ENCODE assay signal across 16 cellular contexts in the genomic region with DNA sequence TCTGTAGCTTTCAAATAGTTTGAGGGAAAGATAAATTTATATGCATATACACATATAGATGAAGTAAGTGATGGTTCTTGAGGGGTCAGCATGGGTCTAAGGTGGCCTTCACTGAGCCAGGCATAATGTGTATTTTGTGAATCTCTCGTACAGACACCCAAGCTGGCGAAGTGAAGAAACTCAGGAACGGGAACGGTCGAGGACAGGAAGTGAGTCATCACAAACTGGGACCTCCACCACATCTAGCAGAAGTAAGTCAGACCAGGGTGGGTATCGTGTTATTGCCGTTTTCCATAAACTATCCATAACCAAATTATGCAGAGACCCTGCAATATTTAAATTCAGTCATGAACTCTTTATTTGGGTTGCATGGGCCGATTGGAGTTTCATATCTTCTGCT. TPM values are rescaled to one million over a fixed set of nuclear protein-coding genes. Genes with fewer than 3 reads are reported as not detected.
DNase-seq lines count a peak whose midpoint lies in the region; TF ChIP-seq lines count a peak whose summit lies in the region.
"Had no signal": no experiment of that assay in that cellular context is flagged by ENCODE, and none has a peak within 500 bp of the region (broad histone marks: within the 10 kb centered on the region; RNA-seq: fewer than 3 reads in every experiment).

No MANE protein-coding gene starts in this region.

- no peak for DNase-seq in activated naive CD8-positive, alpha-beta T cell treated with anti-CD3 and anti-CD28 coated beads for 36 hours
- DNase-seq in activated CD4-positive, alpha-beta memory T cell treated with anti-CD3 and anti-CD28 coated beads, Interleukin-2, amount 10 ng/mL, durations not matched to agents 7 days and 5 days, result no peak
- DNase-seq in endothelial cell (ENCODE audit: low spot score), result no peak
- DNase-seq in substantia nigra (lab: John Stamatoyannopoulos, UW), result no peak
- no peak for DNase-seq in HuH-7 (ENCODE audit: low spot score)
- DNase-seq in GM23248, result no peak
- no peak for DNase-seq in SKM-1 (lab: John Stamatoyannopoulos, UW; ENCODE audit: unreplicated experiment)
- DNase-seq: central memory CD4-positive, alpha-beta T cell; effector CD8-positive, alpha-beta T cell; left ventricle myocardium inferior; mucosa of descending colon; NCI-H1092 treated with DMSO at 0.1 percent for 48 hours; NCI-H524; stimulated activated CD8-positive, alpha-beta memory T cell treated with anti-CD3 and anti-CD28 coated beads, Interleukin-4, amount 100 ng/mL, for 48 hours had no signal

- H3K9me3 ChIP-seq in GM23248 (ENCODE audit: low read depth), result no peaks in the 10 kb centered on the region
- H3K9me3 ChIP-seq: left ventricle myocardium inferior, mucosa of descending colon, suprapubic skin had no signal

- no peaks in the 10 kb centered on the region for H4K20me1 ChIP-seq in GM23248 (ENCODE audit: insufficient read depth)

- H3K36me3 Mint-ChIP-seq in activated naive CD8-positive, alpha-beta T cell, result peaks cover 15% of the 10 kb centered on the region
- peaks cover 56% of the 10 kb centered on the region for H3K36me3 Mint-ChIP-seq in activated naive CD8-positive, alpha-beta T cell treated with anti-CD3 and anti-CD28 coated beads for 36 hours
- peaks cover 77% of the 10 kb centered on the region for H3K36me3 Mint-ChIP-seq in activated CD4-positive, alpha-beta memory T cell treated with anti-CD3 and anti-CD28 coated beads, Interleukin-2, amount 10 ng/mL, durations not matched to agents 7 days and 5 days (ENCODE audit: low read depth)
- H3K36me3 Mint-ChIP-seq in endothelial cell (ENCODE audit: low read depth, unreplicated experiment), result peaks cover 46% of the 10 kb centered on the region

- no peaks in the 10 kb centered on the region for H3K27me3 ChIP-seq in GM23248 (replicated peaks; ENCODE audit: insufficient read depth)
- H3K27me3 ChIP-seq: suprapubic skin had no signal

- H3K9me2 ChIP-seq in GM23248 (ENCODE audit: insufficient read depth), result no peaks in the 10 kb centered on the region

- H3K4me1 Mint-ChIP-seq in activated naive CD8-positive, alpha-beta T cell (ENCODE audit: low read depth), result peaks cover 25% of the 10 kb centered on the region
- H3K4me1 Mint-ChIP-seq in activated naive CD8-positive, alpha-beta T cell treated with anti-CD3 and anti-CD28 coated beads for 36 hours, result peaks cover 19% of the 10 kb centered on the region
- peaks cover 38% of the 10 kb centered on the region for H3K4me1 Mint-ChIP-seq in activated CD4-positive, alpha-beta memory T cell treated with anti-CD3 and anti-CD28 coated beads, Interleukin-2, amount 10 ng/mL, durations not matched to agents 7 days and 5 days
- H3K4me1 Mint-ChIP-seq in endothelial cell (ENCODE audit: unreplicated experiment), result peaks cover 20% of the 10 kb centered on the region

- H3K27me3 Mint-ChIP-seq in activated naive CD8-positive, alpha-beta T cell, result no peaks in the 10 kb centered on the region
- H3K27me3 Mint-ChIP-seq in activated naive CD8-positive, alpha-beta T cell treated with anti-CD3 and anti-CD28 coated beads for 36 hours, result no peaks in the 10 kb centered on the region
- H3K27me3 Mint-ChIP-seq in activated CD4-positive, alpha-beta memory T cell treated with anti-CD3 and anti-CD28 coated beads, Interleukin-2, amount 10 ng/mL, durations not matched to agents 7 days and 5 days, result no peaks in the 10 kb centered on the region
- peaks cover 4% of the 10 kb centered on the region for H3K27me3 Mint-ChIP-seq in endothelial cell (ENCODE audit: unreplicated experiment)

- H3K4me2 ChIP-seq in GM23248 (ENCODE audit: unreplicated experiment), result no peak overlapping the region

- peaks cover 72% of the 10 kb centered on the region for H3K36me3 ChIP-seq in GM23248 (ENCODE audit: low read depth)

- POLR2A ChIA-PET in activated CD4-positive, alpha-beta memory T cell treated with anti-CD3 and anti-CD28 coated beads, Interleukin-2, amount 10 ng/mL, durations not matched to agents 7 days and 5 days (lab: Charles Lee), result no interaction called here

- peaks cover 40% of the 10 kb centered on the region for H3F3A ChIP-seq in GM23248 (ENCODE audit: insufficient read depth)

- WGBS in GM23248 (ENCODE audit: low coverage in 1 of 2, low lambda C conversion rate in 2 of 2, missing lambda C conversion rate in 2 of 2), 2 experiments, result 80 to 84% methylated on average over 8 of the region's 8 CpGs

- peak overlapping the region; percentile 36 for H3K27ac Mint-ChIP-seq in activated naive CD8-positive, alpha-beta T cell
- no peak overlapping the region for H3K27ac Mint-ChIP-seq in activated naive CD8-positive, alpha-beta T cell treated with anti-CD3 and anti-CD28 coated beads for 36 hours
- peak overlapping the region; percentile 30 for H3K27ac Mint-ChIP-seq in activated CD4-positive, alpha-beta memory T cell treated with anti-CD3 and anti-CD28 coated beads, Interleukin-2, amount 10 ng/mL, durations not matched to agents 7 days and 5 days
- peak overlapping the region; percentile 20 for H3K27ac Mint-ChIP-seq in endothelial cell (ENCODE audit: unreplicated experiment)

- no peak overlapping the region for H3K9ac ChIP-seq in GM23248

- H3K27ac ChIP-seq in substantia nigra (ENCODE audit: low read depth, low read length, poor library complexity, severe bottlenecking) (peak overlapping the region; percentile 28), GM23248 (no peak overlapping the region)
- H3K27ac ChIP-seq: left ventricle myocardium inferior, suprapubic skin had no signal

- H3K9me3 Mint-ChIP-seq in activated naive CD8-positive, alpha-beta T cell (ENCODE audit: low read depth), result no peaks in the 10 kb centered on the region
- H3K9me3 Mint-ChIP-seq in activated naive CD8-positive, alpha-beta T cell treated with anti-CD3 and anti-CD28 coated beads for 36 hours, result no peaks in the 10 kb centered on the region
- no peaks in the 10 kb centered on the region for H3K9me3 Mint-ChIP-seq in activated CD4-positive, alpha-beta memory T cell treated with anti-CD3 and anti-CD28 coated beads, Interleukin-2, amount 10 ng/mL, durations not matched to agents 7 days and 5 days
- no peaks in the 10 kb centered on the region for H3K9me3 Mint-ChIP-seq in endothelial cell (ENCODE audit: unreplicated experiment)

- no peak overlapping the region for H3K4me3 Mint-ChIP-seq in activated naive CD8-positive, alpha-beta T cell
- no peak overlapping the region for H3K4me3 Mint-ChIP-seq in activated naive CD8-positive, alpha-beta T cell treated with anti-CD3 and anti-CD28 coated beads for 36 hours
- no peak overlapping the region for H3K4me3 Mint-ChIP-seq in activated CD4-positive, alpha-beta memory T cell treated with anti-CD3 and anti-CD28 coated beads, Interleukin-2, amount 10 ng/mL, durations not matched to agents 7 days and 5 days
- peak overlapping the region; percentile 28 for H3K4me3 Mint-ChIP-seq in endothelial cell (ENCODE audit: unreplicated experiment)

- CTCF ChIA-PET in activated CD4-positive, alpha-beta memory T cell treated with anti-CD3 and anti-CD28 coated beads, Interleukin-2, amount 10 ng/mL, durations not matched to agents 7 days and 5 days (lab: Charles Lee), result interaction anchor here (1.1 kb wide), 1 partner anchor 64 kb away, joined by 3 read pairs; no protein-coding TSS in a partner anchor

- no peak overlapping the region for H3K4me3 ChIP-seq in GM23248
- H3K4me3 ChIP-seq: left ventricle myocardium inferior, mucosa of descending colon, suprapubic skin had no signal

- TF ChIP-seq CTCF in endothelial cell (IDR thresholded peaks at IDR 0.05; ENCODE audit: unreplicated experiment), result no peak

- H2AFZ ChIP-seq in GM23248, result no peak overlapping the region

- no peaks in the 10 kb centered on the region for H3K4me1 ChIP-seq in GM23248 (ENCODE audit: insufficient read depth)

- in situ Hi-C loops in GM23248 (cut with MboI), result no loop called here

- H3K79me2 ChIP-seq in GM23248 (ENCODE audit: insufficient read depth), result peaks cover 45% of the 10 kb centered on the region

RNA-seq across cellular contexts. Expression of gene TNS2, which starts 15.4 kb away (rescaled TPM):
- 1 to 10 TPM; 1.5 to 2.6 TPM for total RNA-seq in activated naive CD8-positive, alpha-beta T cell treated with anti-CD3 and anti-CD28 coated beads for 36 hours
- total RNA-seq in activated CD4-positive, alpha-beta memory T cell treated with anti-CD3 and anti-CD28 coated beads, Interleukin-2, amount 10 ng/mL, durations not matched to agents 7 days and 5 days, result under 1 TPM; 0.78 to 0.83 TPM
- total RNA-seq in endothelial cell (ENCODE audit: unreplicated experiment), result 112 TPM
- 41.6 and 48.6 TPM in 2 replicates for total RNA-seq in GM23248 (2014; rRNA removed; shearing (Covaris generic))
- 24.1 and 26.1 TPM in 2 replicates for polyA plus RNA-seq in GM23248 (2016; fragmentation: Nextera tagmentation; extraction: Ambion mirVana)

RNA-seq across cellular contexts. Expression of gene EIF4B, which starts 28.2 kb away (rescaled TPM):
- total RNA-seq in activated naive CD8-positive, alpha-beta T cell treated with anti-CD3 and anti-CD28 coated beads for 36 hours, result 100 to 1,000 TPM; 704 to 720 TPM
- total RNA-seq in activated CD4-positive, alpha-beta memory T cell treated with anti-CD3 and anti-CD28 coated beads, Interleukin-2, amount 10 ng/mL, durations not matched to agents 7 days and 5 days, result 100 to 1,000 TPM; 303 to 311 TPM
- total RNA-seq in endothelial cell (ENCODE audit: unreplicated experiment), result 629 TPM
- 436 and 501 TPM in 2 replicates for total RNA-seq in GM23248 (2014; rRNA removed; shearing (Covaris generic))
- polyA plus RNA-seq in GM23248 (2016; fragmentation: Nextera tagmentation; extraction: Ambion mirVana), result 73.4 and 74.8 TPM in 2 replicates

RNA-seq across cellular contexts. Expression of gene SPRYD3, which starts 44.7 kb away (rescaled TPM):
- total RNA-seq in activated naive CD8-positive, alpha-beta T cell treated with anti-CD3 and anti-CD28 coated beads for 36 hours, result 10 to 100 TPM; 23.5 to 25.7 TPM
- total RNA-seq in activated CD4-positive, alpha-beta memory T cell treated with anti-CD3 and anti-CD28 coated beads, Interleukin-2, amount 10 ng/mL, durations not matched to agents 7 days and 5 days, result 10 to 100 TPM; 31.2 to 31.3 TPM
- total RNA-seq in endothelial cell (ENCODE audit: unreplicated experiment), result 10.5 TPM
- 42.5 and 48.7 TPM in 2 replicates for total RNA-seq in GM23248 (2014; rRNA removed; shearing (Covaris generic))
- polyA plus RNA-seq in GM23248 (2016; fragmentation: Nextera tagmentation; extraction: Ambion mirVana), result 54.7 and 55.5 TPM in 2 replicates

Comparison
In these comparisons a context has a peak if more than half of its experiments do, and no peak if none do; other contexts are left out.
1. RNA of gene TNS2, which starts 15.4 kb away (total RNA-seq): 112 TPM in endothelial cell (single experiment) and 41.6 to 48.6 TPM in GM23248; 1.5 to 2.6 TPM in activated naive CD8-positive, alpha-beta T cell treated with anti-CD3 and anti-CD28 coated beads for 36 hours and 0.78 to 0.83 TPM in activated CD4-positive, alpha-beta memory T cell treated with anti-CD3 and anti-CD28 coated beads, Interleukin-2, amount 10 ng/mL, durations not matched to agents 7 days and 5 days; every median in the first group is over 10 times any median in the second.